28 cellular contexts compared by ENCODE assay signal in the genomic region with DNA sequence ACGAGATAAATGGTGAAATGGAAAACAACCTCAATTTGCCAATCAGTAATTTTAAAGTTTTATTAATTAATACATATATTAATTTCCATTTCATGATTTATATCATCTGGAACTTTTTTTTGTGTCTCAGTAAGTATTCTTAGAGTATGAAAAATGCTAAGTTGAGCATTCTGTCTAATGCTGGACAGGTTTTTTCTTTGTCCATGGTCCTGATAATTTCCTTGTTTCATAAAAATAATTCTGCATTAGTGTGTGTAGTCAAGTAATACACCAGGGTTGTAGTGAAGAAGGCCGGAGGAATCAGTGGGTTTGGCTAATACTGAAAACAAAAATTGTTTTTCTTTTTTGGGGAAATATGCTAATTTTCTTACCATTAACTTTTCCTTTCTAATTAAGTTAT.
"Had no signal": no experiment of that assay in that cellular context is flagged by ENCODE, and none has a peak within 500 bp of the region (broad histone marks: within the 10 kb centered on the region; RNA-seq: fewer than 3 reads in every experiment).

No MANE protein-coding gene starts in this region.

- H3K79me2 ChIP-seq: parathyroid adenoma had no signal

- H2AFZ ChIP-seq: neural progenitor cell, parathyroid adenoma had no signal

- H3K4me1 ChIP-seq: neural progenitor cell, parathyroid adenoma, psoas muscle, spleen, suprapubic skin, testis, tibial artery, transverse colon, upper lobe of right lung, uterus had no signal

- DNase-seq: natural killer cell; occipital lobe; ovary; posterior cingulate gyrus; psoas muscle; right cardiac atrium; spleen; stimulated activated CD4-positive, alpha-beta T cell treated with anti-CD3 and anti-CD28 coated beads, Interleukin-12 subunit alpha, Interleukin-12 subunit beta, amount 100 ng/mL, for 4 hours; stimulated activated CD4-positive, alpha-beta T cell treated with anti-CD3 and anti-CD28 coated beads, Interleukin-1b, Interleukin-23, amount 100 ng/mL, for 48 hours; stimulated activated CD4-positive, alpha-beta T cell treated with anti-CD3 and anti-CD28 coated beads, Interleukin-4, amount 100 ng/mL, for 1 hour; stimulated activated CD4-positive, alpha-beta T cell treated with anti-CD3 and anti-CD28 coated beads, Interleukin-4, amount 100 ng/mL, for 4 hours; stimulated activated CD8-positive, alpha-beta memory T cell treated with anti-CD3 and anti-CD28 coated beads, Interleukin-4, amount 100 ng/mL, for 48 hours; stimulated activated naive CD4-positive, alpha-beta T cell; stimulated activated naive CD8-positive, alpha-beta T cell treated with anti-CD3 and anti-CD28 coated beads, Interleukin-15, amount 100 ng/mL, for 72 hours; stimulated activated naive CD8-positive, alpha-beta T cell treated with anti-CD3 and anti-CD28 coated beads, Interleukin-15, Interleukin-2, amounts not matched to agents 100 U/mL and 50 U/mL, for 24 hours; substantia nigra; testis; tibial artery; transverse colon; upper lobe of right lung; uterus had no signal

- H3K27me3 ChIP-seq: neural progenitor cell, ovary, spleen, suprapubic skin, testis, tibial artery, transverse colon, upper lobe of right lung, uterus had no signal

- H3K9ac ChIP-seq: neural progenitor cell, parathyroid adenoma had no signal

- ATAC-seq: natural killer cell; psoas muscle; right cardiac atrium; sciatic nerve; stimulated activated memory B cell treated with anti-CD40 and anti-IgM and Interleukin-4, amounts not matched to agents 10 μg/mL and 1 μg/mL and 100 μg/mL, for 72 hours; stimulated activated naive CD8-positive, alpha-beta T cell treated with anti-CD3 and anti-CD28 coated beads, Interleukin-15, amount 100 ng/mL, for 72 hours; stimulated activated naive CD8-positive, alpha-beta T cell treated with anti-CD3 and anti-CD28 coated beads, Interleukin-15, Interleukin-2, amounts not matched to agents 100 U/mL and 50 U/mL, for 24 hours; upper lobe of right lung had no signal

- H3K4me2 ChIP-seq: neural progenitor cell, smooth muscle cell had no signal

- H3K9me3 ChIP-seq: ovary, psoas muscle, spleen, suprapubic skin, testis, tibial artery, transverse colon, upper lobe of right lung, uterus had no signal

- H3K27ac ChIP-seq: neural progenitor cell, ovary, parathyroid adenoma, psoas muscle, skin epidermis, spleen, suprapubic skin, testis, tibial artery, transverse colon, upper lobe of right lung, uterus had no signal

- H3K36me3 ChIP-seq: ovary, uterus had no signal

- H3K4me3 ChIP-seq: neural progenitor cell, ovary, psoas muscle, skin epidermis, smooth muscle cell, spleen, suprapubic skin, testis, tibial artery, transverse colon, upper lobe of right lung, uterus had no signal
